In the genomic region with DNA sequence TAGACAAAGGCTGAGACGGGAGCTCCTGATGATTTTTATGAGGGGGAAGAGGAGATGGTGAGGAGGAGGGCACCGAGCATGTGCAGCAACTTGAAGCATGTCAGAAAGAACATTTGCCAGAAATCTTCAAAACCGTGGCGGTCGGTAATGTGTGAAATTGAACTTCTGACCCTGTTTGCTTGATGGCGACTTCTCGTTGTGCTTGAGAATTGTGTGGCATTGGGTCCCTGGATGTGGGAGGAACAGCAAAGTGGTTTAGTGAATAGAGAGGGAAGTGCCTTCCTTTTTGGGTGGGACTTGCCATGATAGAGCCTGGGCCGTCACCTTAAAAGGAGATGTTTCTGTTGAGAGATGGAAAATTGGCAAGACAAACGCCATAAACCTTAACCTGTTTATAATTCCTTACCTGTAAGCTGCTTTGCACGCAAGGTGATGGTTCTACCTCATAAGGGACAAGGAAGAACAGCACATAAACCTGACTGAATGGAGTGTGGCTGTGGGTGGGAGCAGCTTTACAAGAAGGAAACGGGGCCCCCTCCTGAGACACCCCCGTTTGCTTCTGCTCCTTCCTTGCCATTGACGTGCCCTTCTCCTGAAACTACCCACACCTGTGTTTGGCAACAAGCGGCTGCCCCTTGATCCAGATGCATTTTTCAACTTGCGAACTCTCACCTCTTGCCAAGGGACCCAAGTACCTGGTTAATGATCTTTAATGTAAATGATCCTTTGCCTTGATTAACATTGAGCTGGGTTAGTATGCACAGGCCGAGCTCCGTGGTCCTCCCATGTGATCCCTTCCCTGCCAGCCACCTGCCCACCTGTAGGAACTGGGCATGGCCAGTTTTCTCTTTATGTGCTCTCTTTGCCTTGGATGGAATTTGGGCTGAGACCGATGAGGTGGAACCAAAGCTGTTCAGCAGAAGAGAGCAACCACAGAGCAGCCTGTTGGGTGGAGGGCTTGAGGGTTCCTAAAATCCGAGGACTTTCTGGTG, we compare ENCODE assay signal across 17 cellular contexts.
DNase-seq lines count a peak whose midpoint lies in the region; ATAC-seq and TF ChIP-seq lines count a peak whose summit lies in the region.
"Had no signal": no experiment of that assay in that cellular context is flagged by ENCODE, and none has a peak within 500 bp of the region (broad histone marks: within the 10 kb centered on the region; RNA-seq: fewer than 3 reads in every experiment).

No MANE protein-coding gene starts in this region.

- no peak for ATAC-seq in HG03159 (IDR thresholded peaks at IDR 0.05; ENCODE audit: unreplicated experiment)
- ATAC-seq: activated CD8-positive, alpha-beta T cell treated with anti-CD3 and anti-CD28 coated beads, Interleukin-2, amount 10 ng/mL, durations not matched to agents 7 days and 5 days; Panc1 had no signal

- H3F3A ChIP-seq in DOHH2 (ENCODE audit: control insufficient read depth, insufficient read depth), result 0 out of 2 replicates have a peak, but pooled peaks cover 2% of the 10 kb centered on the region

- peak overlapping the region; percentile 79 for H3K4me2 ChIP-seq in DOHH2 (ENCODE audit: low read length)

- no peaks in the 10 kb centered on the region for H3K9me3 ChIP-seq in DOHH2 (ENCODE audit: control insufficient read depth, insufficient read depth, low read length)

- H3K4me1 ChIP-seq in DOHH2 (ENCODE audit: control insufficient read depth, low read length), result peaks cover 71% of the 10 kb centered on the region

- peaks cover 77% of the 10 kb centered on the region for H3K79me2 ChIP-seq in DOHH2 (ENCODE audit: control insufficient read depth, low read length)

- H3K36me3 ChIP-seq in DOHH2 (ENCODE audit: control insufficient read depth, low read length), result no peaks in the 10 kb centered on the region
- H3K36me3 ChIP-seq: cardiac muscle cell had no signal

- peak; percentile 49 for DNase-seq in NCI-H2196 (lab: John Stamatoyannopoulos, UW; ENCODE audit: unreplicated experiment)
- DNase-seq in epithelial cell of proximal tubule (ENCODE audit: low read depth), result no peak
- DNase-seq in renal cortical epithelial cell (ENCODE audit: low read depth), result peak; percentile 77
- no peak for DNase-seq in SIG-M5 (lab: John Stamatoyannopoulos, UW)
- DNase-seq in NOMO-1 treated with DMSO at 0.1 percent for 48 hours (lab: John Stamatoyannopoulos, UW; ENCODE audit: unreplicated experiment), result no peak
- no peak for DNase-seq in NCI-H146 treated with DMSO at 0.1 percent for 48 hours (lab: John Stamatoyannopoulos, UW; ENCODE audit: unreplicated experiment)
- DNase-seq: activated CD8-positive, alpha-beta T cell treated with anti-CD3 and anti-CD28 coated beads, Interleukin-2, amount 10 ng/mL, durations not matched to agents 7 days and 5 days; activated gamma-delta T cell treated with Interleukin-2 at 50 U/mL for 16 hours; Karpas-422; NCI-H2081 treated with DMSO at 0.1 percent for 48 hours; posterior cingulate gyrus; stimulated activated CD4-positive, alpha-beta T cell treated with anti-CD3 and anti-CD28 coated beads, Interleukin-4, amount 100 ng/mL, for 24 hours; stimulated activated naive CD4-positive, alpha-beta T cell had no signal

- H4K20me1 ChIP-seq in DOHH2 (ENCODE audit: control insufficient read depth, insufficient read depth, low read depth, low read length), result 0 out of 2 replicates have a peak, but pooled peaks cover 2% of the 10 kb centered on the region

- no peaks in the 10 kb centered on the region for H3K9me2 ChIP-seq in DOHH2 (replicated peaks; ENCODE audit: control insufficient read depth, low read length)

- H3K27ac ChIP-seq in DOHH2 (ENCODE audit: low read depth, low read length), result no peak overlapping the region
- H3K27ac ChIP-seq: cardiac muscle cell had no signal

- peak overlapping the region; percentile 73 for H3K4me3 ChIP-seq in DOHH2 (ENCODE audit: low read length)
- peak overlapping the region; percentile 15 for H3K4me3 ChIP-seq in epithelial cell of proximal tubule (ENCODE audit: low read depth, low read length)
- H3K4me3 ChIP-seq: cardiac muscle cell had no signal

- TF ChIP-seq CTCF in DOHH2 (IDR thresholded peaks at IDR 0.05; ENCODE audit: low read depth, low read length, poor library complexity, severe bottlenecking), result no peak
- TF ChIP-seq CTCF in epithelial cell of proximal tubule (conservative IDR thresholded peaks at IDR 0.05; ENCODE audit: low read depth, low read length), result no peak

- H3K27me3 ChIP-seq in DOHH2 (ENCODE audit: control insufficient read depth, low read length), result no peaks in the 10 kb centered on the region
- H3K27me3 ChIP-seq: cardiac muscle cell had no signal

Comparison
In these comparisons a context has a peak if more than half of its experiments do, and no peak if none do; other contexts are left out.
1. DNase-seq: peak in NCI-H2196 (single experiment) and renal cortical epithelial cell (single experiment); none in epithelial cell of proximal tubule (single experiment), SIG-M5 (single experiment), NOMO-1 treated with DMSO at 0.1 percent for 48 hours (single experiment) and NCI-H146 treated with DMSO at 0.1 percent for 48 hours (single experiment).